In the genomic region with DNA sequence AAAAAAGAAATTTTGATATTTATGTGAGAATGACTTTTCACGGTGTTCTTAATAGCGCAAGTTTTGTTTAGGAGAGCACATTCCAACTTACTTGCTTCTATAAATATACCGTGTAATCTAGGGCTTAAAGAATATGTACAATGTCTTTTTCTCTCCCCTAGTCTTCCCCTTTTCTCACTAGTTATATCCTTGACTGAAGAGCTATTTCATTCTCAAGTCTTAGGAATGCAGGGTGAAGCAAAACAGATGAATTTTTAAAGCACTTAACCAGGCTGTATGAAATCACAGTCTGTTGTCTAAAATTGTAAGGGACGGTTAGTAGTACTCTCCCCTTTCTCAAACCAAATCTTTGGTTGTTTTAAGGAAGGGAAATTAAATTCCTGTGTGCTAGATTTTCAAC, we compare ENCODE assay signal across 1 cellular context.
TF ChIP-seq lines count a peak whose summit lies in the region.

No MANE protein-coding gene starts in this region.

TF ChIP-seq in HCT116, 20 proteins besides CTCF, POLR2A, EP300 and RAD21:
- TF ChIP-seq MAX (IDR thresholded peaks at IDR 0.05) (no peak), CBX3 (IDR thresholded peaks at IDR 0.05; ENCODE audit: low read depth) (no peak), EZH2 (IDR thresholded peaks at IDR 0.05) (no peak)
